ENCODE assay signal across 1 cellular context in the genomic region with DNA sequence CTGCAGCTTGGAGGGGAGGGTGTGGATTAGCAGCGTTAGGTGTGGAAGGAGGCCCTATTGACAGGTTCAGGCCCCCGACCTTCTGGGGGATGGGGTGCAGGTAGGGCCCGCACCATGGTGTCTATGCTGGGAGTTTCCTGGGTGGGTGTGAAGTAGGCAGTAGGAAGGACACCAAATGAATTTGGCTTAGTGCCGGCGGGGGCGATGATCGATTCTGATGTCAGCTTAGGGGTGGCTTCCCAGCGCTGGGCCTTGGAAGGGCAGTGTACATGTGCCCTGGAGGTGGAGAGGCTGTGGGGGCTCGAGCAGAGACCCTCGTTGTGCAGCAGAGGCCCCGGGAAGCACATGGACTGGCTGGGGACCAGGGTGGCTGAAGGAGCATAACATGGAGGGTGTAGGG.
TF ChIP-seq lines count a peak whose summit lies in the region.

No MANE protein-coding gene starts in this region.

TF ChIP-seq in H1, 55 proteins besides CTCF, POLR2A, EP300 and RAD21:
- TF ChIP-seq CTBP2 (IDR thresholded peaks at IDR 0.05; ENCODE audit: borderline replicate concordance, insufficient read depth, insufficient read length, low read length) (no peak), JUN (IDR thresholded peaks at IDR 0.05; ENCODE audit: low read depth, low read length) (no peak), RFX5 (IDR thresholded peaks at IDR 0.05; ENCODE audit: borderline replicate concordance, low read depth, low read length) (no peak), TCF12 (IDR thresholded peaks at IDR 0.05; ENCODE audit: low read depth, low read length) (no peak), KDM4A (IDR thresholded peaks at IDR 0.05; ENCODE audit: low read depth, low read length, severe bottlenecking) (no peak), SP1 (IDR thresholded peaks at IDR 0.05; ENCODE audit: low read depth, low read length) (no peak)
